2 cellular contexts compared by ENCODE assay signal in genomic region chr7:8380130-8380529, GRCh38.
A peak's percentile ranks its signal among the peaks of the same experiment; 100 is the strongest.
TF ChIP-seq lines count a peak whose summit lies in the region.

No MANE protein-coding gene starts in this region.

TF ChIP-seq in K562, 482 proteins besides CTCF, POLR2A, EP300 and RAD21 (continued from another document):
- TF ChIP-seq PBX2 (CRISPR knock-in tag; IDR thresholded peaks at IDR 0.05; ENCODE audit: low read depth) (no peak), PBX2 (tag; conservative IDR thresholded peaks at IDR 0.05; ENCODE audit: low read depth) (peak; percentile 55; the same call in 1 of the 2 replicates), MEIS2 (IDR thresholded peaks at IDR 0.05; ENCODE audit: partially characterized antibody) (peak; percentile 65), STAT5B (CRISPR knock-in tag; IDR thresholded peaks at IDR 0.05) (no peak), PHF21A (IDR thresholded peaks at IDR 0.05; ENCODE audit: borderline replicate concordance, low read depth) (no peak)
TF ChIP-seq in K562: peak in this region for 2.

TF ChIP-seq in SK-N-SH treated with all-trans-retinoic acid at 6 μM for 48 hours, 23 proteins besides CTCF, POLR2A, EP300 and RAD21:
- TF ChIP-seq CREB5 (CRISPR knock-in tag; IDR thresholded peaks at IDR 0.05; ENCODE audit: low read depth) (no peak), OSR1 (CRISPR knock-in tag; IDR thresholded peaks at IDR 0.05) (no peak), ZFP30 (CRISPR knock-in tag; IDR thresholded peaks at IDR 0.05) (no peak), POU6F1 (CRISPR knock-in tag; IDR thresholded peaks at IDR 0.05; ENCODE audit: borderline replicate concordance, low read depth) (no peak), TCF4 (CRISPR knock-in tag; IDR thresholded peaks at IDR 0.05; ENCODE audit: borderline replicate concordance) (no peak), TOX (CRISPR knock-in tag; IDR thresholded peaks at IDR 0.05; ENCODE audit: borderline replicate concordance) (no peak), SNAI2 (CRISPR knock-in tag; IDR thresholded peaks at IDR 0.05) (no peak), ISL1 (CRISPR knock-in tag; IDR thresholded peaks at IDR 0.05) (no peak), ARNTL (CRISPR knock-in tag; IDR thresholded peaks at IDR 0.05; ENCODE audit: borderline replicate concordance, low read depth) (no peak), ZNF8 (CRISPR knock-in tag; IDR thresholded peaks at IDR 0.05) (no peak), ESRRG (CRISPR knock-in tag; IDR thresholded peaks at IDR 0.05) (no peak), ZC3H10 (CRISPR knock-in tag; IDR thresholded peaks at IDR 0.05) (no peak), ZFP3 (CRISPR knock-in tag; IDR thresholded peaks at IDR 0.05) (no peak), PATZ1 (CRISPR knock-in tag; IDR thresholded peaks at IDR 0.05; ENCODE audit: borderline replicate concordance) (no peak), CSDC2 (CRISPR knock-in tag; IDR thresholded peaks at IDR 0.05) (no peak), BACH2 (CRISPR knock-in tag; IDR thresholded peaks at IDR 0.05; ENCODE audit: borderline replicate concordance) (no peak), GLIS3 (CRISPR knock-in tag; IDR thresholded peaks at IDR 0.05) (no peak), ZNF70 (CRISPR knock-in tag; IDR thresholded peaks at IDR 0.05) (no peak), RARB (CRISPR knock-in tag; IDR thresholded peaks at IDR 0.05) (no peak), PPARA (CRISPR knock-in tag; IDR thresholded peaks at IDR 0.05; ENCODE audit: borderline replicate concordance) (no peak)
